Comparison of ENCODE assay signal across 2 cellular contexts in the genomic region with DNA sequence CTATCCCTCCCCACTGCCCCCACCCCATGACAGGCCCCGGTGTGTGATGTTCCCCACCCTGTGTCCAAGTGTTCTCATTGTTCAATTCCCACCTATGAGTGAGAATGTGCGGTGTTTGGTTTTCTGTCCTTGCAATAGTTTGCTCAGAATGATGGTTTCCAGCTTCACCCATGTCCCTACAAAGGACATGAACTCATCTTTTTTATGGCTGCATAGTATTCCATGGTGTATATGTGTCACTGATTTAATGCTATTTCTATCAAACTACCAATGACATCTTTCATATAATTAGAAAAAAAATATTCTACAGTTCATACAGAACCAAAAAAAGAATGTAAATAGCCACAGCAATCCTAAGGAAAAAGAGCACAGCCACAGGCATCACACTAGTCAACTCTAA.
TF ChIP-seq lines count a peak whose summit lies in the region.

No MANE protein-coding gene starts in this region.

TF ChIP-seq in HEK293, 187 proteins besides CTCF, POLR2A, EP300 and RAD21:
- TF ChIP-seq ZNF146 (tag by site-specific recombination; IDR thresholded peaks at IDR 0.05), result peak; percentile 56; the same call in 1 of the 2 replicates

TF ChIP-seq in K562, 482 proteins besides CTCF, POLR2A, EP300 and RAD21:
- peak; percentile 62 for TF ChIP-seq ZNF146 (CRISPR knock-in tag; IDR thresholded peaks at IDR 0.05; ENCODE audit: unreplicated experiment)
